17 cellular contexts compared by ENCODE assay signal in the genomic region with DNA sequence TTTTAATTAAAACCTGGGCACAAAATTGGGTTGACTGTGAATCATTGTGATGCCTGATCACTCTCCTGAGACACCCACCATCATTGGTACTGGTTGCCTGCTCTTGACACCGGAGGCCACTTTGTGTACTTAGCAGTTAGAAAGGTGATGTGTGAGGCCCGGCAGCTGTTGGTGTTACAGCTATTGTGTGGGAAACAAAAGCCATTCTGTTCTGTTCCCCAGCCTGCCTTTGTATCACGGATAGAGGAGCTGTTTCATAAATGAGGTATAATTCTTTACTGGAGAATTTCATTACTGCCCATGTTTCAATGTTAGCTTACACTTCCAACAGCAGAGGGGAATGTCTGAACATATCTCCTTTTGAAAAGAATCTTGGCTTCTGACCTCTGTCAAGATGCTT.
DNase-seq lines count a peak whose midpoint lies in the region; ATAC-seq lines count a peak whose summit lies in the region.
"Had no signal": no experiment of that assay in that cellular context is flagged by ENCODE, and none has a peak within 500 bp of the region (broad histone marks: within the 10 kb centered on the region; RNA-seq: fewer than 3 reads in every experiment).

No MANE protein-coding gene starts in this region.

- intact Hi-C loops in activated naive CD4-positive, alpha-beta T cell treated with anti-CD3 and anti-CD28 coated beads for 36 hours (cut with micrococcal nuclease): no loop called here

- H3K9me3 Mint-ChIP-seq in activated naive CD4-positive, alpha-beta T cell treated with anti-CD3 and anti-CD28 coated beads for 36 hours: peaks cover 3% of the 10 kb centered on the region
- H3K9me3 Mint-ChIP-seq in T-cell: peaks cover 0 to 11% (median 2%) of the 10 kb centered on the region in 3 donors
- H3K9me3 Mint-ChIP-seq: activated T-cell treated with anti-CD3 and anti-CD28 coated beads, Interleukin-2, amount 50 U/mL, for 4 hours had no signal

- CTCF ChIA-PET in activated naive CD4-positive, alpha-beta T cell treated with anti-CD3 and anti-CD28 coated beads for 36 hours (lab: Charles Lee): no interaction called here
- CTCF ChIA-PET in T-cell (lab: Charles Lee): no interaction called here

- H3K36me3 ChIP-seq in H7 (replicated peaks; ENCODE audit: control insufficient read depth, insufficient read depth, low read length): no peaks in the 10 kb centered on the region

- peak; percentile 41 for DNase-seq in H7
- peak; percentile 77 for DNase-seq in NCI-H2029 (lab: John Stamatoyannopoulos, UW)
- DNase-seq in NCI-H526 treated with DMSO at 0.1 percent for 48 hours (lab: John Stamatoyannopoulos, UW): peak; percentile 83
- DNase-seq in left kidney (ENCODE audit: low read depth, low spot score): peak; percentile 58
- DNase-seq in activated naive CD4-positive, alpha-beta T cell treated with anti-CD3 and anti-CD28 coated beads for 36 hours: no peak
- no peak for DNase-seq in T-cell
- DNase-seq: activated CD8-positive, alpha-beta T cell treated with anti-CD3 and anti-CD28 coated beads for 36 hours; activated T-cell treated with anti-CD3 and anti-CD28 coated beads, Interleukin-2, amount 50 U/mL, for 4 hours; body of pancreas; CD8-positive, alpha-beta memory T cell; foreskin keratinocyte; left ventricle myocardium superior; NK-92 treated with Interleukin-12 subunit alpha and Interleukin-12 subunit beta, amount 100 ng/mL, for 24 hours; stimulated activated CD4-positive, alpha-beta T cell treated with anti-CD3 and anti-CD28 coated beads, Interleukin-4, amount 100 ng/mL, for 1 hour had no signal

- no peaks in the 10 kb centered on the region for H3K4me1 Mint-ChIP-seq in activated naive CD4-positive, alpha-beta T cell treated with anti-CD3 and anti-CD28 coated beads for 36 hours (ENCODE audit: low read depth)
- H3K4me1 Mint-ChIP-seq in T-cell: no peaks in the 10 kb centered on the region

- no peak overlapping the region for H3K27ac Mint-ChIP-seq in activated naive CD4-positive, alpha-beta T cell treated with anti-CD3 and anti-CD28 coated beads for 36 hours
- H3K27ac Mint-ChIP-seq in T-cell: no peak overlapping the region
- H3K27ac Mint-ChIP-seq: activated CD8-positive, alpha-beta T cell treated with anti-CD3 and anti-CD28 coated beads for 36 hours; activated naive CD8-positive, alpha-beta T cell; CD8-positive, alpha-beta memory T cell had no signal

- POLR2A ChIA-PET in T-cell (lab: Charles Lee): no interaction called here

- no peak overlapping the region for H3K4me3 Mint-ChIP-seq in activated naive CD4-positive, alpha-beta T cell treated with anti-CD3 and anti-CD28 coated beads for 36 hours
- H3K4me3 Mint-ChIP-seq in T-cell: no peak overlapping the region
- H3K4me3 Mint-ChIP-seq: activated CD8-positive, alpha-beta T cell treated with anti-CD3 and anti-CD28 coated beads for 36 hours; activated naive CD8-positive, alpha-beta T cell; activated T-cell treated with anti-CD3 and anti-CD28 coated beads, Interleukin-2, amount 50 U/mL, for 4 hours; CD8-positive, alpha-beta memory T cell had no signal

- no peaks in the 10 kb centered on the region for H3K36me3 Mint-ChIP-seq in activated naive CD4-positive, alpha-beta T cell treated with anti-CD3 and anti-CD28 coated beads for 36 hours (ENCODE audit: low read depth)
- H3K36me3 Mint-ChIP-seq in T-cell: no peaks in the 10 kb centered on the region
- H3K36me3 Mint-ChIP-seq: activated naive CD8-positive, alpha-beta T cell had no signal

- ATAC-seq in HG02870 (IDR thresholded peaks at IDR 0.05; ENCODE audit: unreplicated experiment) (no peak), T-cell (replicated peaks in 1 of 4) (no peak), esophagus mucosa (no peak)
- ATAC-seq: activated CD8-positive, alpha-beta T cell treated with anti-CD3 and anti-CD28 coated beads for 36 hours; activated T-cell treated with anti-CD3 and anti-CD28 coated beads, Interleukin-2, amount 50 U/mL, for 4 hours; body of pancreas; foreskin keratinocyte; left ventricle myocardium superior had no signal

- no peaks in the 10 kb centered on the region for H3K27me3 ChIP-seq in H7 (ENCODE audit: control insufficient read depth, insufficient read depth, low read length)
- H3K27me3 ChIP-seq: body of pancreas had no signal

- H3K27me3 Mint-ChIP-seq in activated naive CD4-positive, alpha-beta T cell treated with anti-CD3 and anti-CD28 coated beads for 36 hours (ENCODE audit: low read depth): peaks cover 6% of the 10 kb centered on the region
- H3K27me3 Mint-ChIP-seq in T-cell: peaks cover 16 to 21% of the 10 kb centered on the region in 2 donors

- H3K4me3 ChIP-seq in H7 (ENCODE audit: insufficient read depth, low read depth, low read length): no peak overlapping the region
- H3K4me3 ChIP-seq: body of pancreas had no signal

Comparison
In these comparisons a context has a peak if more than half of its experiments do, and no peak if none do; other contexts are left out.
1. DNase-seq: peak in H7 (single experiment), NCI-H2029 (single experiment), NCI-H526 treated with DMSO at 0.1 percent for 48 hours (single experiment) and left kidney (single experiment); none in activated naive CD4-positive, alpha-beta T cell treated with anti-CD3 and anti-CD28 coated beads for 36 hours (single experiment) and T-cell (0 of 34).